1 cellular context compared by ENCODE assay signal in the genomic region with DNA sequence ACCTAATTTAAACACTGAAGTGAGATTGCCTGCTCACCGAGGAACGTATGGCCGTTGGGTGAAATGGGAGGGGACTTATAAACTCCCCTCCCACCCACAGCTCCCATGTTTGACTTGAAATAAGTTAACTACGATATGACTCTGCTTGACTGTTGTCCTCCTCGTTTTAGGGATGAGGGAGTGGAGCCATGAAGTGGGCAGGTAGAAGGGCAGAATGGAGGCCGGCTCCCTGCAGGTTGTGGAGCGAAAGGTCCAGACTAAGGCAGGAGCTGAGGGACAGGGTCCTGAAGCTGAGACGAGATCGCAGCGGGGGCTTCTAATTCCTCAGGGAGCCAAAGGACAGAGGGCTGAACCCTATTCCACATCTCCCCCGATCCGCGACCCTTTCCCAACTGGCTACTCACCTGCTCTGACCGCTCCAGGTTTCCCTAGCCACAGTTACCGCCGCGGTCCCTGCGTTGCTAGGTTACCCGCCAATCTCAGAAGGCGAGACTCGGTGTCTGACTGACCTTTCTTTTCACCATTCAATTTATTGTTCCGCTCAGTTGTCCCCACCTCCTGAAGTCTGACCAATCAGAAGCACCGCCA.
TF ChIP-seq lines count a peak whose summit lies in the region.

No MANE protein-coding gene starts in this region.

TF ChIP-seq in K562, 482 proteins besides CTCF, POLR2A, EP300 and RAD21:
- peak; percentile 55; the same call in 1 of the 2 replicates for TF ChIP-seq HDAC2 (IDR thresholded peaks at IDR 0.05)
- TF ChIP-seq BMI1 (IDR thresholded peaks at IDR 0.05; ENCODE audit: low read length) = 0 out of 2 replicates have a peak, but pooled peaks have one; percentile 41
- TF ChIP-seq, protein P1, sequence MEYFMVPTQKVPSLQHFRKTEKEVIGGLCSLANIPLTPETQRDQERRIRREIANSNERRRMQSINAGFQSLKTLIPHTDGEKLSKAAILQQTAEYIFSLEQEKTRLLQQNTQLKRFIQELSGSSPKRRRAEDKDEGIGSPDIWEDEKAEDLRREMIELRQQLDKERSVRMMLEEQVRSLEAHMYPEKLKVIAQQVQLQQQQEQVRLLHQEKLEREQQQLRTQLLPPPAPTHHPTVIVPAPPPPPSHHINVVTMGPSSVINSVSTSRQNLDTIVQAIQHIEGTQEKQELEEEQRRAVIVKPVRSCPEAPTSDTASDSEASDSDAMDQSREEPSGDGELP (CRISPR knock-in tag; IDR thresholded peaks at IDR 0.05; ENCODE audit: borderline replicate concordance) = 0 out of 2 replicates have a peak, but pooled peaks have one; percentile 10
- TF ChIP-seq MEIS2 (IDR thresholded peaks at IDR 0.05; ENCODE audit: partially characterized antibody) = peak; percentile 39
- TF ChIP-seq KLF13 (tag; IDR thresholded peaks at IDR 0.05; ENCODE audit: borderline replicate concordance, low read depth) = no peak
- peak in 1 of 2 experiments; percentile 84; a peak in 2 of 4 replicates for TF ChIP-seq CSDE1 (IDR thresholded peaks at IDR 0.05)
- TF ChIP-seq NELFE (IDR thresholded peaks at IDR 0.05; ENCODE audit: insufficient read depth, insufficient read length) = no peak
- TF ChIP-seq, protein P2, sequence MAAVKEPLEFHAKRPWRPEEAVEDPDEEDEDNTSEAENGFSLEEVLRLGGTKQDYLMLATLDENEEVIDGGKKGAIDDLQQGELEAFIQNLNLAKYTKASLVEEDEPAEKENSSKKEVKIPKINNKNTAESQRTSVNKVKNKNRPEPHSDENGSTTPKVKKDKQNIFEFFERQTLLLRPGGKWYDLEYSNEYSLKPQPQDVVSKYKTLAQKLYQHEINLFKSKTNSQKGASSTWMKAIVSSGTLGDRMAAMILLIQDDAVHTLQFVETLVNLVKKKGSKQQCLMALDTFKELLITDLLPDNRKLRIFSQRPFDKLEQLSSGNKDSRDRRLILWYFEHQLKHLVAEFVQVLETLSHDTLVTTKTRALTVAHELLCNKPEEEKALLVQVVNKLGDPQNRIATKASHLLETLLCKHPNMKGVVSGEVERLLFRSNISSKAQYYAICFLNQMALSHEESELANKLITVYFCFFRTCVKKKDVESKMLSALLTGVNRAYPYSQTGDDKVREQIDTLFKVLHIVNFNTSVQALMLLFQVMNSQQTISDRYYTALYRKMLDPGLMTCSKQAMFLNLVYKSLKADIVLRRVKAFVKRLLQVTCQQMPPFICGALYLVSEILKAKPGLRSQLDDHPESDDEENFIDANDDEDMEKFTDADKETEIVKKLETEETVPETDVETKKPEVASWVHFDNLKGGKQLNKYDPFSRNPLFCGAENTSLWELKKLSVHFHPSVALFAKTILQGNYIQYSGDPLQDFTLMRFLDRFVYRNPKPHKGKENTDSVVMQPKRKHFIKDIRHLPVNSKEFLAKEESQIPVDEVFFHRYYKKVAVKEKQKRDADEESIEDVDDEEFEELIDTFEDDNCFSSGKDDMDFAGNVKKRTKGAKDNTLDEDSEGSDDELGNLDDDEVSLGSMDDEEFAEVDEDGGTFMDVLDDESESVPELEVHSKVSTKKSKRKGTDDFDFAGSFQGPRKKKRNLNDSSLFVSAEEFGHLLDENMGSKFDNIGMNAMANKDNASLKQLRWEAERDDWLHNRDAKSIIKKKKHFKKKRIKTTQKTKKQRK (IDR thresholded peaks at IDR 0.05; ENCODE audit: borderline replicate concordance, low read depth, low read length) = peak; percentile 93; the same call in 1 of the 2 replicates
- peak in 1 of 2 experiments; percentile 14; a peak in 1 of 4 replicates for TF ChIP-seq SIN3A (IDR thresholded peaks at IDR 0.05; ENCODE audit: borderline replicate concordance in 2 of 2, control insufficient read depth in 1 of 2, low read depth in 2 of 2, low read length in 2 of 2)
- no peak for TF ChIP-seq ZNF282 (CRISPR knock-in tag; IDR thresholded peaks at IDR 0.05)
- TF ChIP-seq HDAC1 (IDR thresholded peaks at IDR 0.05) = peak in 1 of 2 experiments; percentile 57; a peak in 1 of 4 replicates
- 0 out of 2 replicates have a peak, but pooled peaks have one; percentile 9 for TF ChIP-seq HLTF (IDR thresholded peaks at IDR 0.05)
- TF ChIP-seq ZNF263 (CRISPR knock-in tag; IDR thresholded peaks at IDR 0.05; ENCODE audit: borderline replicate concordance) = peak; percentile 50; the same call in 1 of the 2 replicates
- TF ChIP-seq, protein P3, sequence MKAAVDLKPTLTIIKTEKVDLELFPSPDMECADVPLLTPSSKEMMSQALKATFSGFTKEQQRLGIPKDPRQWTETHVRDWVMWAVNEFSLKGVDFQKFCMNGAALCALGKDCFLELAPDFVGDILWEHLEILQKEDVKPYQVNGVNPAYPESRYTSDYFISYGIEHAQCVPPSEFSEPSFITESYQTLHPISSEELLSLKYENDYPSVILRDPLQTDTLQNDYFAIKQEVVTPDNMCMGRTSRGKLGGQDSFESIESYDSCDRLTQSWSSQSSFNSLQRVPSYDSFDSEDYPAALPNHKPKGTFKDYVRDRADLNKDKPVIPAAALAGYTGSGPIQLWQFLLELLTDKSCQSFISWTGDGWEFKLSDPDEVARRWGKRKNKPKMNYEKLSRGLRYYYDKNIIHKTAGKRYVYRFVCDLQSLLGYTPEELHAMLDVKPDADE (conservative IDR thresholded peaks at IDR 0.05; ENCODE audit: control insufficient read depth, low read depth, low read length) = 0 out of 2 replicates have a peak, but pooled peaks have one; percentile 19
- TF ChIP-seq ARNT (IDR thresholded peaks at IDR 0.05) = no peak
- TF ChIP-seq SAP30 (IDR thresholded peaks at IDR 0.05; ENCODE audit: borderline replicate concordance, insufficient read depth, low read depth, low read length, poor library complexity, severe bottlenecking) = peak; percentile 67
- no peak for TF ChIP-seq JUND (IDR thresholded peaks at IDR 0.05; ENCODE audit: borderline replicate concordance, low read depth, low read length)
- TF ChIP-seq JUND (tag; IDR thresholded peaks at IDR 0.05; ENCODE audit: borderline replicate concordance, low read depth, low read length) = 0 out of 3 replicates have a peak, but pooled peaks have one; percentile 4
- TF ChIP-seq, protein P4, sequence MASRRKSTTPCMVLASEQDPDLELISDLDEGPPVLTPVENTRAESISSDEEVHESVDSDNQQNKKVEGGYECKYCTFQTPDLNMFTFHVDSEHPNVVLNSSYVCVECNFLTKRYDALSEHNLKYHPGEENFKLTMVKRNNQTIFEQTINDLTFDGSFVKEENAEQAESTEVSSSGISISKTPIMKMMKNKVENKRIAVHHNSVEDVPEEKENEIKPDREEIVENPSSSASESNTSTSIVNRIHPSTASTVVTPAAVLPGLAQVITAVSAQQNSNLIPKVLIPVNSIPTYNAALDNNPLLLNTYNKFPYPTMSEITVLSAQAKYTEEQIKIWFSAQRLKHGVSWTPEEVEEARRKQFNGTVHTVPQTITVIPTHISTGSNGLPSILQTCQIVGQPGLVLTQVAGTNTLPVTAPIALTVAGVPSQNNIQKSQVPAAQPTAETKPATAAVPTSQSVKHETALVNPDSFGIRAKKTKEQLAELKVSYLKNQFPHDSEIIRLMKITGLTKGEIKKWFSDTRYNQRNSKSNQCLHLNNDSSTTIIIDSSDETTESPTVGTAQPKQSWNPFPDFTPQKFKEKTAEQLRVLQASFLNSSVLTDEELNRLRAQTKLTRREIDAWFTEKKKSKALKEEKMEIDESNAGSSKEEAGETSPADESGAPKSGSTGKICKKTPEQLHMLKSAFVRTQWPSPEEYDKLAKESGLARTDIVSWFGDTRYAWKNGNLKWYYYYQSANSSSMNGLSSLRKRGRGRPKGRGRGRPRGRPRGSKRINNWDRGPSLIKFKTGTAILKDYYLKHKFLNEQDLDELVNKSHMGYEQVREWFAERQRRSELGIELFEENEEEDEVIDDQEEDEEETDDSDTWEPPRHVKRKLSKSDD (conservative IDR thresholded peaks at IDR 0.05; ENCODE audit: low read length) = peak; percentile 97
- TF ChIP-seq EP400 (IDR thresholded peaks at IDR 0.05) = no peak
- no peak for TF ChIP-seq SIX5 (IDR thresholded peaks at IDR 0.05; ENCODE audit: borderline replicate concordance in 1 of 2, insufficient read depth in 1 of 2, low read depth in 1 of 2, low read length in 2 of 2)
- no peak for TF ChIP-seq ZFP36 (IDR thresholded peaks at IDR 0.05; ENCODE audit: low read depth, low read length, partially characterized antibody)
- TF ChIP-seq, protein P5, sequence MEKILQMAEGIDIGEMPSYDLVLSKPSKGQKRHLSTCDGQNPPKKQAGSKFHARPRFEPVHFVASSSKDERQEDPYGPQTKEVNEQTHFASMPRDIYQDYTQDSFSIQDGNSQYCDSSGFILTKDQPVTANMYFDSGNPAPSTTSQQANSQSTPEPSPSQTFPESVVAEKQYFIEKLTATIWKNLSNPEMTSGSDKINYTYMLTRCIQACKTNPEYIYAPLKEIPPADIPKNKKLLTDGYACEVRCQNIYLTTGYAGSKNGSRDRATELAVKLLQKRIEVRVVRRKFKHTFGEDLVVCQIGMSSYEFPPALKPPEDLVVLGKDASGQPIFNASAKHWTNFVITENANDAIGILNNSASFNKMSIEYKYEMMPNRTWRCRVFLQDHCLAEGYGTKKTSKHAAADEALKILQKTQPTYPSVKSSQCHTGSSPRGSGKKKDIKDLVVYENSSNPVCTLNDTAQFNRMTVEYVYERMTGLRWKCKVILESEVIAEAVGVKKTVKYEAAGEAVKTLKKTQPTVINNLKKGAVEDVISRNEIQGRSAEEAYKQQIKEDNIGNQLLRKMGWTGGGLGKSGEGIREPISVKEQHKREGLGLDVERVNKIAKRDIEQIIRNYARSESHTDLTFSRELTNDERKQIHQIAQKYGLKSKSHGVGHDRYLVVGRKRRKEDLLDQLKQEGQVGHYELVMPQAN (IDR thresholded peaks at IDR 0.05; ENCODE audit: borderline replicate concordance) = 0 out of 2 replicates have a peak, but pooled peaks have one; percentile 21
- TF ChIP-seq, protein P6, sequence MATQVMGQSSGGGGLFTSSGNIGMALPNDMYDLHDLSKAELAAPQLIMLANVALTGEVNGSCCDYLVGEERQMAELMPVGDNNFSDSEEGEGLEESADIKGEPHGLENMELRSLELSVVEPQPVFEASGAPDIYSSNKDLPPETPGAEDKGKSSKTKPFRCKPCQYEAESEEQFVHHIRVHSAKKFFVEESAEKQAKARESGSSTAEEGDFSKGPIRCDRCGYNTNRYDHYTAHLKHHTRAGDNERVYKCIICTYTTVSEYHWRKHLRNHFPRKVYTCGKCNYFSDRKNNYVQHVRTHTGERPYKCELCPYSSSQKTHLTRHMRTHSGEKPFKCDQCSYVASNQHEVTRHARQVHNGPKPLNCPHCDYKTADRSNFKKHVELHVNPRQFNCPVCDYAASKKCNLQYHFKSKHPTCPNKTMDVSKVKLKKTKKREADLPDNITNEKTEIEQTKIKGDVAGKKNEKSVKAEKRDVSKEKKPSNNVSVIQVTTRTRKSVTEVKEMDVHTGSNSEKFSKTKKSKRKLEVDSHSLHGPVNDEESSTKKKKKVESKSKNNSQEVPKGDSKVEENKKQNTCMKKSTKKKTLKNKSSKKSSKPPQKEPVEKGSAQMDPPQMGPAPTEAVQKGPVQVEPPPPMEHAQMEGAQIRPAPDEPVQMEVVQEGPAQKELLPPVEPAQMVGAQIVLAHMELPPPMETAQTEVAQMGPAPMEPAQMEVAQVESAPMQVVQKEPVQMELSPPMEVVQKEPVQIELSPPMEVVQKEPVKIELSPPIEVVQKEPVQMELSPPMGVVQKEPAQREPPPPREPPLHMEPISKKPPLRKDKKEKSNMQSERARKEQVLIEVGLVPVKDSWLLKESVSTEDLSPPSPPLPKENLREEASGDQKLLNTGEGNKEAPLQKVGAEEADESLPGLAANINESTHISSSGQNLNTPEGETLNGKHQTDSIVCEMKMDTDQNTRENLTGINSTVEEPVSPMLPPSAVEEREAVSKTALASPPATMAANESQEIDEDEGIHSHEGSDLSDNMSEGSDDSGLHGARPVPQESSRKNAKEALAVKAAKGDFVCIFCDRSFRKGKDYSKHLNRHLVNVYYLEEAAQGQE (CRISPR knock-in tag; IDR thresholded peaks at IDR 0.05; ENCODE audit: low read depth) = peak; percentile 72; the same call in 1 of the 2 replicates
- 0 out of 2 replicates have a peak, but pooled peaks have one; percentile 23 for TF ChIP-seq DPF2 (IDR thresholded peaks at IDR 0.05)
- TF ChIP-seq RFX1 (IDR thresholded peaks at IDR 0.05) = peak; percentile 99
